ENCODE assay signal across 10 cellular contexts in genomic region chr17:3875317-3875716, GRCh38. TPM values are rescaled to one million over a fixed set of nuclear protein-coding genes. Genes with fewer than 3 reads are reported as not detected.
"Had no signal": no experiment of that assay in that cellular context is flagged by ENCODE, and none has a peak within 500 bp of the region (broad histone marks: within the 10 kb centered on the region; RNA-seq: fewer than 3 reads in every experiment).

No MANE protein-coding gene starts in this region.

- H3K9ac ChIP-seq: GM23248 had no signal

- H3K9me3 ChIP-seq: HAP-1 had no signal

- H3K4me1 ChIP-seq: HAP-1 had no signal

- DNase-seq: GM23248, GOT3, H7, IMR-90, KBM-7 had no signal

- H3K27ac ChIP-seq: GM23248, HL-60 had no signal

- H2AFZ ChIP-seq: GM23248 had no signal

- ATAC-seq: HCT116 had no signal

- H3K4me3 ChIP-seq: GM23248, HAP-1 had no signal

RNA-seq across cellular contexts. Expression of gene P2RX1, which starts 40.9 kb away (rescaled TPM):
- total RNA-seq: GM23248, H4, HT1080, IMR-90 had no signal
- polyA plus RNA-seq: GM23248, IMR-90 had no signal
